In the genomic region with DNA sequence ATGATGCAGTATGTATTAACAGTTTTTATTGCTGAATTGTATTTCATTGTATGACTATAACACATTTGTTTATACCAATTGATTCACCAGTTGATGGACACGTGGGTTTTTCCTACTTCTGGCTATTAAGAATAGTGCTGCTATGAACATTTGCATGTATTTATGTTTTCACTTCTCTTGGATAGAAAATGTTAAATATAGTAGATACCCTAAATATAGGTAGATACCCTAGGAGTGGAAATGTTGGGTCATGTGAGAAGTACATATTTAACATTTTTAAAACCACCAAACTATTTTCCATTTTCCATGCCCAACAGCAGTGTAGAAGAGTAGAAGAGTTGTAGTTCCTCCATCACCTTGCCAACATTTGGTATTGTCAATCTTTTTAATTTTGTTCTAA, we compare ENCODE assay signal across 36 cellular contexts.
"Had no signal": no experiment of that assay in that cellular context is flagged by ENCODE, and none has a peak within 500 bp of the region (broad histone marks: within the 10 kb centered on the region; RNA-seq: fewer than 3 reads in every experiment).

No MANE protein-coding gene starts in this region.

- H3K27ac ChIP-seq: KMS-11 had no signal

- H3K4me3 ChIP-seq: MG63 had no signal

- DNase-seq: Karpas-422, Kasumi-1, KG1, MG63, MV-4-11, NCI-H1048, NCI-H1092, NCI-H1092 treated with DMSO at 0.1 percent for 48 hours, NCI-H1105, NCI-H1105 treated with DMSO at 0.1 percent for 48 hours, NCI-H1417, NCI-H1417 treated with DMSO at 0.1 percent for 48 hours, NCI-H1436 treated with DMSO at 0.1 percent for 48 hours, NCI-H146, NCI-H1694, NCI-H1694 treated with DMSO at 0.1 percent for 48 hours, NCI-H187, NCI-H187 treated with DMSO at 0.1 percent for 48 hours, NCI-H1930, NCI-H2029, NCI-H2029 treated with DMSO at 0.1 percent for 48 hours, NCI-H2081, NCI-H2081 treated with DMSO at 0.1 percent for 48 hours, NCI-H2107, NCI-H2171, NCI-H2171 treated with DMSO at 0.1 percent for 48 hours, NCI-H2227 treated with DMSO at 0.1 percent for 48 hours, NCI-H226, NCI-H345, NCI-H446, NCI-H446 treated with DMSO at 0.1 percent for 48 hours, NCI-H510A, NCI-H510A treated with DMSO at 0.1 percent for 48 hours, NCI-H524, NCI-H524 treated with DMSO at 0.1 percent for 48 hours had no signal

- H3K4me2 ChIP-seq: KMS-11 had no signal

- H3K27me3 ChIP-seq: MG63 had no signal

- H3K9ac ChIP-seq: KMS-11 had no signal

- H3K9me3 ChIP-seq: MG63 had no signal
